In genomic region chr5:178237431-178238312, GRCh38 we compare ENCODE assay signal across 14 cellular contexts. TPM values are rescaled to one million over a fixed set of nuclear protein-coding genes. Genes with fewer than 3 reads are reported as not detected.
DNase-seq lines count a peak whose midpoint lies in the region; ATAC-seq and TF ChIP-seq lines count a peak whose summit lies in the region.
"Had no signal": no experiment of that assay in that cellular context is flagged by ENCODE, and none has a peak within 500 bp of the region (broad histone marks: within the 10 kb centered on the region; RNA-seq: fewer than 3 reads in every experiment).

No MANE protein-coding gene starts in this region.

- H3K9me3 Mint-ChIP-seq in naive thymus-derived CD4-positive, alpha-beta T cell, result peaks cover 0 to 1% (median 0%) of the 10 kb centered on the region in 11 donors

- peaks cover 15 to 77% (median 55%) of the 10 kb centered on the region in 7 donors for H3K4me1 Mint-ChIP-seq in naive thymus-derived CD4-positive, alpha-beta T cell

- H3K27ac Mint-ChIP-seq in naive thymus-derived CD4-positive, alpha-beta T cell, result peak overlapping the region in 6 of 9 donors; percentile 60 to 91 (median 75)

- CTCF ChIA-PET in HEK293 (lab: Yijun Ruan, JAX), result interaction anchor here (0.6 to 1.0 kb wide), 2 partner anchors 175 to 602 kb away, joined by 3 read pairs; no protein-coding TSS in a partner anchor
- CTCF ChIA-PET in naive thymus-derived CD4-positive, alpha-beta T cell (lab: Charles Lee), result no interaction called here

- WGBS in body of pancreas, 2 donors, result 60 to 72% methylated on average over 3 to 13 of the region's 13 CpGs

- no peak for TF ChIP-seq POLR2A in body of pancreas (IDR thresholded peaks at IDR 0.05)

- no peaks in the 10 kb centered on the region for H3K4me1 ChIP-seq in HEK293 (ENCODE audit: control insufficient read depth, insufficient read depth, low read length)
- H3K4me1 ChIP-seq in body of pancreas, result peaks cover 25% of the 10 kb centered on the region
- H3K4me1 ChIP-seq in naive thymus-derived CD4-positive, alpha-beta T cell (ENCODE audit: control insufficient read depth in 2 of 2, insufficient read depth in 2 of 2, low read length in 2 of 2), result peaks cover 34 to 59% of the 10 kb centered on the region in 2 donors

- no peaks in the 10 kb centered on the region for H3K27me3 ChIP-seq in body of pancreas
- H3K27me3 ChIP-seq in naive thymus-derived CD4-positive, alpha-beta T cell (ENCODE audit: control insufficient read depth in 2 of 2, insufficient read depth in 2 of 2, low read length in 2 of 2), result no peaks in the 10 kb centered on the region

- H3K27ac ChIP-seq in C4-2B (peak overlapping the region; percentile 5; the same call in 1 of the 2 replicates), HEK293 (ENCODE audit: extremely low read depth, low read depth, low read length) (no peak overlapping the region), body of pancreas (peak overlapping the region; percentile 28 to 75 (median 70))
- peak overlapping the region; percentile 64 for H3K27ac ChIP-seq in naive thymus-derived CD4-positive, alpha-beta T cell (ENCODE audit: low read depth, low read length)
- H3K27ac ChIP-seq: SK-N-MC had no signal

- peak overlapping the region in 5 of 10 donors; percentile 9 to 71 (median 27) for H3K4me3 Mint-ChIP-seq in naive thymus-derived CD4-positive, alpha-beta T cell

- no peaks in the 10 kb centered on the region for H3K36me3 Mint-ChIP-seq in naive thymus-derived CD4-positive, alpha-beta T cell

- DNase-seq in body of pancreas, result peak in 1 of 4 donors; percentile 26
- no peak for DNase-seq in naive thymus-derived CD4-positive, alpha-beta T cell
- no peak for DNase-seq in iPS-NIHi11 (ENCODE audit: low spot score)
- DNase-seq in cortex of kidney (lab: John Stamatoyannopoulos, UW), result no peak
- DNase-seq in GM20000 (ENCODE audit: low spot score), result no peak
- no peak for DNase-seq in T-helper 9 cell
- DNase-seq: Kasumi-1; NCI-H446; stimulated activated CD4-positive, alpha-beta T cell treated with anti-CD3 and anti-CD28 coated beads, Interleukin-4, amount 100 ng/mL, for 4 hours had no signal

- TF ChIP-seq CTCF in C4-2B (conservative IDR thresholded peaks at IDR 0.05) (no peak), HEK293 (tag by site-specific recombination; IDR thresholded peaks at IDR 0.05) (no peak), body of pancreas (IDR thresholded peaks at IDR 0.05) (no peak), GM20000 (IDR thresholded peaks at IDR 0.05; ENCODE audit: extremely low read depth, missing control alignments) (no peak)

- intact Hi-C loops in body of pancreas (cut with DNase I), result no loop called here
- intact Hi-C loops in naive thymus-derived CD4-positive, alpha-beta T cell (cut with micrococcal nuclease), result loop anchor here (10.0 kb wide), 2 partner anchors 787 to 1317 kb away; partner anchors contain the start of genes RUFY1 (in 1 of the 2) and ZNF879 (in 1 of the 2)

- POLR2A ChIA-PET in HEK293 (lab: Yijun Ruan, JAX), result no interaction called here
- POLR2A ChIA-PET in naive thymus-derived CD4-positive, alpha-beta T cell (lab: Charles Lee), result interaction anchor here (0.6 kb wide), 1 partner anchor 1389 kb away, joined by 7 read pairs; no protein-coding TSS in a partner anchor

- no peaks in the 10 kb centered on the region for H3K27me3 Mint-ChIP-seq in naive thymus-derived CD4-positive, alpha-beta T cell

- H3K4me3 ChIP-seq in HEK293 (ENCODE audit: low read depth, low read length), result no peak overlapping the region
- no peak overlapping the region for H3K4me3 ChIP-seq in body of pancreas
- H3K4me3 ChIP-seq in naive thymus-derived CD4-positive, alpha-beta T cell (ENCODE audit: low read length), result no peak overlapping the region
- H3K4me3 ChIP-seq: coronary artery, SK-N-MC had no signal

- ATAC-seq in body of pancreas, result no peak
- no peak for ATAC-seq in naive thymus-derived CD4-positive, alpha-beta T cell

- H3K36me3 ChIP-seq in HEK293 (ENCODE audit: control insufficient read depth in 2 of 2, insufficient read depth in 1 of 2, low read length in 2 of 2) (no peaks in the 10 kb centered on the region), body of pancreas (replicated peaks in 1 of 2; ENCODE audit: insufficient read depth in 1 of 2, low read depth in 2 of 2) (no peaks in the 10 kb centered on the region)
- no peaks in the 10 kb centered on the region for H3K36me3 ChIP-seq in naive thymus-derived CD4-positive, alpha-beta T cell (ENCODE audit: control insufficient read depth in 2 of 3, insufficient read depth in 3 of 3, low read length in 3 of 3)

- H3K9me3 ChIP-seq in HEK293 (ENCODE audit: control insufficient read depth, insufficient read depth, low read depth, low read length), result no peaks in the 10 kb centered on the region
- H3K9me3 ChIP-seq in body of pancreas, result no peaks in the 10 kb centered on the region
- H3K9me3 ChIP-seq in naive thymus-derived CD4-positive, alpha-beta T cell (ENCODE audit: control insufficient read depth in 2 of 3, low read length in 3 of 3), result no peaks in the 10 kb centered on the region

TF ChIP-seq in HEK293, 187 proteins besides CTCF, POLR2A, EP300 and RAD21:
- TF ChIP-seq GLIS1 (tag by site-specific recombination; IDR thresholded peaks at IDR 0.05) (peak; percentile 54), OSR2 (tag by site-specific recombination; IDR thresholded peaks at IDR 0.05) (no peak), ZSCAN23 (tag by site-specific recombination; IDR thresholded peaks at IDR 0.05) (no peak), ZFHX2 (tag by site-specific recombination; conservative IDR thresholded peaks at IDR 0.05) (peak; percentile 55), ZNF777 (tag by site-specific recombination; IDR thresholded peaks at IDR 0.05; ENCODE audit: borderline replicate concordance) (no peak), ZNF610 (tag by site-specific recombination; IDR thresholded peaks at IDR 0.05; ENCODE audit: borderline replicate concordance) (no peak)
TF ChIP-seq in HEK293: peak in this region for 2.

RNA-seq across cellular contexts. Expression of gene PHYKPL, which starts 5.1 kb away (rescaled TPM):
- total RNA-seq in body of pancreas, result 10 to 100 TPM; 47.0 to 76.5 TPM
- 100 to 1,000 TPM; 107 to 265 (median 176) TPM for total RNA-seq in naive thymus-derived CD4-positive, alpha-beta T cell
- polyA plus RNA-seq in naive thymus-derived CD4-positive, alpha-beta T cell, result 10 to 100 TPM; 38.8 to 50.2 TPM

RNA-seq across cellular contexts. Expression of gene HNRNPAB, which starts 33.3 kb away (rescaled TPM):
- total RNA-seq in body of pancreas, result 10 to 100 TPM; 42.0 to 73.8 TPM
- 100 to 1,000 TPM in 1 of 5 experiments, 10 to 100 TPM in 4; 68.9 to 197 (median 82.6) TPM for total RNA-seq in naive thymus-derived CD4-positive, alpha-beta T cell
- 10 to 100 TPM; 40.6 to 62.4 TPM for polyA plus RNA-seq in naive thymus-derived CD4-positive, alpha-beta T cell

RNA-seq across cellular contexts. Expression of gene GMCL2, which starts 50.5 kb away (rescaled TPM):
- not detected for total RNA-seq in body of pancreas
- total RNA-seq in naive thymus-derived CD4-positive, alpha-beta T cell, result not detected
- polyA plus RNA-seq in naive thymus-derived CD4-positive, alpha-beta T cell, result not detected
- total RNA-seq: ureter had no signal
